ENCODE assay signal across 1 cellular context in genomic region chr6:34284563-34285545, GRCh38.
TF ChIP-seq lines count a peak whose summit lies in the region.

No MANE protein-coding gene starts in this region.

TF ChIP-seq in SK-N-SH, 30 proteins besides CTCF, POLR2A, EP300 and RAD21:
- TF ChIP-seq, protein P1, sequence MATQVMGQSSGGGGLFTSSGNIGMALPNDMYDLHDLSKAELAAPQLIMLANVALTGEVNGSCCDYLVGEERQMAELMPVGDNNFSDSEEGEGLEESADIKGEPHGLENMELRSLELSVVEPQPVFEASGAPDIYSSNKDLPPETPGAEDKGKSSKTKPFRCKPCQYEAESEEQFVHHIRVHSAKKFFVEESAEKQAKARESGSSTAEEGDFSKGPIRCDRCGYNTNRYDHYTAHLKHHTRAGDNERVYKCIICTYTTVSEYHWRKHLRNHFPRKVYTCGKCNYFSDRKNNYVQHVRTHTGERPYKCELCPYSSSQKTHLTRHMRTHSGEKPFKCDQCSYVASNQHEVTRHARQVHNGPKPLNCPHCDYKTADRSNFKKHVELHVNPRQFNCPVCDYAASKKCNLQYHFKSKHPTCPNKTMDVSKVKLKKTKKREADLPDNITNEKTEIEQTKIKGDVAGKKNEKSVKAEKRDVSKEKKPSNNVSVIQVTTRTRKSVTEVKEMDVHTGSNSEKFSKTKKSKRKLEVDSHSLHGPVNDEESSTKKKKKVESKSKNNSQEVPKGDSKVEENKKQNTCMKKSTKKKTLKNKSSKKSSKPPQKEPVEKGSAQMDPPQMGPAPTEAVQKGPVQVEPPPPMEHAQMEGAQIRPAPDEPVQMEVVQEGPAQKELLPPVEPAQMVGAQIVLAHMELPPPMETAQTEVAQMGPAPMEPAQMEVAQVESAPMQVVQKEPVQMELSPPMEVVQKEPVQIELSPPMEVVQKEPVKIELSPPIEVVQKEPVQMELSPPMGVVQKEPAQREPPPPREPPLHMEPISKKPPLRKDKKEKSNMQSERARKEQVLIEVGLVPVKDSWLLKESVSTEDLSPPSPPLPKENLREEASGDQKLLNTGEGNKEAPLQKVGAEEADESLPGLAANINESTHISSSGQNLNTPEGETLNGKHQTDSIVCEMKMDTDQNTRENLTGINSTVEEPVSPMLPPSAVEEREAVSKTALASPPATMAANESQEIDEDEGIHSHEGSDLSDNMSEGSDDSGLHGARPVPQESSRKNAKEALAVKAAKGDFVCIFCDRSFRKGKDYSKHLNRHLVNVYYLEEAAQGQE (IDR thresholded peaks at IDR 0.05; ENCODE audit: low read depth, low read length): no peak
- TF ChIP-seq RXRA (IDR thresholded peaks at IDR 0.05; ENCODE audit: borderline replicate concordance, low read depth) (no peak), SMC3 (IDR thresholded peaks at IDR 0.05; ENCODE audit: low read depth, low read length) (no peak)
